8 cellular contexts compared by ENCODE assay signal in genomic region chr3:187737401-187738088, GRCh38. TPM values are rescaled to one million over a fixed set of nuclear protein-coding genes. Genes with fewer than 3 reads are reported as not detected.
DNase-seq lines count a peak whose midpoint lies in the region; ATAC-seq and TF ChIP-seq lines count a peak whose summit lies in the region.

No MANE protein-coding gene starts in this region.

- peak overlapping the region; percentile 94 for H3K4me2 ChIP-seq in Loucy (ENCODE audit: low read depth, low read length, poor library complexity, severe bottlenecking)

- peaks cover 24% of the 10 kb centered on the region; the same call in 1 of the 2 replicates for H3K36me3 ChIP-seq in Loucy (ENCODE audit: insufficient read depth, low read length)
- no peaks in the 10 kb centered on the region for H3K36me3 ChIP-seq in mucosa of descending colon (ENCODE audit: low read depth)

- no peaks in the 10 kb centered on the region for H3F3A ChIP-seq in Loucy (ENCODE audit: low read depth)

- H3K27me3 ChIP-seq in CD4-positive, alpha-beta T cell (ENCODE audit: control insufficient read depth, insufficient read depth, low read length) = no peaks in the 10 kb centered on the region
- H3K27me3 ChIP-seq in Loucy (ENCODE audit: insufficient read depth, low read length, poor library complexity, severe bottlenecking) = no peaks in the 10 kb centered on the region

- intact Hi-C loops in CD4-positive, alpha-beta T cell (cut with DNase I, micrococcal nuclease) = loop anchor here in 1 of 2 experiments (1.0 to 5.0 kb wide), 2 partner anchors 1411 to 1895 kb away; partner anchors contain the start of gene TP63
- intact Hi-C loops in mucosa of descending colon (cut with DNase I, micrococcal nuclease) = no loop called here

- H3K9ac ChIP-seq in Loucy (ENCODE audit: low read depth, low read length, poor library complexity, severe bottlenecking) = peak overlapping the region; percentile 91

- no peak for TF ChIP-seq POLR2A in erythroblast (IDR thresholded peaks at IDR 0.05; ENCODE audit: low read length)

- H3K9me3 ChIP-seq in CD4-positive, alpha-beta T cell (ENCODE audit: control insufficient read depth, low read length) = no peaks in the 10 kb centered on the region
- H3K9me3 ChIP-seq in Loucy (ENCODE audit: insufficient read depth, low read depth, low read length) (no peaks in the 10 kb centered on the region), mucosa of descending colon (no peaks in the 10 kb centered on the region)

- POLR2A ChIA-PET in CD4-positive, alpha-beta T cell (lab: Charles Lee) = interaction anchor here (1.5 to 4.2 kb wide), 10 partner anchors 8 to 1407 kb away, joined by 4 to 54 read pairs (median 12); partner anchors contain the start of genes BCL6, LPP and RTP4

- peaks cover 89% of the 10 kb centered on the region for H3K79me2 ChIP-seq in Loucy (ENCODE audit: insufficient read depth, low read length)

- H4K20me1 ChIP-seq in Loucy (ENCODE audit: insufficient read depth, low read length, poor library complexity, severe bottlenecking) = peaks cover 69% of the 10 kb centered on the region

- H3K27ac Mint-ChIP-seq in CD4-positive, alpha-beta T cell = peak overlapping the region; percentile 99
- peak overlapping the region; percentile 92 for H3K27ac Mint-ChIP-seq in stimulated activated naive CD8-positive, alpha-beta T cell treated with anti-CD3 and anti-CD28 coated beads, Interleukin-15, Interleukin-2, amounts not matched to agents 100 ng/mL and 50 ng/mL, for 24 hours

- H3K9me3 Mint-ChIP-seq in CD4-positive, alpha-beta T cell = no peaks in the 10 kb centered on the region
- no peaks in the 10 kb centered on the region for H3K9me3 Mint-ChIP-seq in stimulated activated naive CD8-positive, alpha-beta T cell treated with anti-CD3 and anti-CD28 coated beads, Interleukin-15, Interleukin-2, amounts not matched to agents 100 ng/mL and 50 ng/mL, for 24 hours

- H3K4me3 Mint-ChIP-seq in CD4-positive, alpha-beta T cell = peak overlapping the region; percentile 100
- H3K4me3 Mint-ChIP-seq in stimulated activated naive CD8-positive, alpha-beta T cell treated with anti-CD3 and anti-CD28 coated beads, Interleukin-15, Interleukin-2, amounts not matched to agents 100 ng/mL and 50 ng/mL, for 24 hours = peak overlapping the region; percentile 92

- peak overlapping the region; percentile 96 for H3K4me3 ChIP-seq in Loucy (ENCODE audit: low read length, poor library complexity, severe bottlenecking)
- H3K4me3 ChIP-seq in mucosa of descending colon = peak overlapping the region; percentile 15

- DNase-seq in CD4-positive, alpha-beta T cell = peak in 3 of 10 experiments; percentile 12 to 31 (median 27)
- DNase-seq in activated T-cell treated with anti-CD3 and anti-CD28 coated beads for 24 hours (ENCODE audit: low read depth) (peak; percentile 41), erythroblast (lab: John Stamatoyannopoulos, UW) (peak; percentile 23 to 57), mucosa of descending colon (peak; percentile 78 to 87 (median 83)), NCI-H1048 (lab: John Stamatoyannopoulos, UW) (no peak)

- no peaks in the 10 kb centered on the region for H3K9me2 ChIP-seq in Loucy (replicated peaks; ENCODE audit: low read depth, low read length)

- peaks cover 59% of the 10 kb centered on the region for H3K4me1 ChIP-seq in Loucy (ENCODE audit: insufficient read depth, low read length, poor library complexity, severe bottlenecking)
- peaks cover 18% of the 10 kb centered on the region for H3K4me1 ChIP-seq in mucosa of descending colon (ENCODE audit: low read depth)

- H3K36me3 Mint-ChIP-seq in CD4-positive, alpha-beta T cell (ENCODE audit: low read depth) = peaks cover 34% of the 10 kb centered on the region
- peaks cover 12% of the 10 kb centered on the region for H3K36me3 Mint-ChIP-seq in stimulated activated naive CD8-positive, alpha-beta T cell treated with anti-CD3 and anti-CD28 coated beads, Interleukin-15, Interleukin-2, amounts not matched to agents 100 ng/mL and 50 ng/mL, for 24 hours (ENCODE audit: low read depth)

- no peak for ATAC-seq in CD4-positive, alpha-beta T cell (ENCODE audit: poor library complexity)
- ATAC-seq in mucosa of descending colon (peak; percentile 50), GM18517 (IDR thresholded peaks at IDR 0.05; ENCODE audit: unreplicated experiment) (no peak)

- no peak overlapping the region for H3K27ac ChIP-seq in CD4-positive, alpha-beta T cell (ENCODE audit: low read depth, low read length)

- peaks cover 45% of the 10 kb centered on the region for H3K4me1 Mint-ChIP-seq in CD4-positive, alpha-beta T cell (ENCODE audit: low read depth)
- peaks cover 60% of the 10 kb centered on the region for H3K4me1 Mint-ChIP-seq in stimulated activated naive CD8-positive, alpha-beta T cell treated with anti-CD3 and anti-CD28 coated beads, Interleukin-15, Interleukin-2, amounts not matched to agents 100 ng/mL and 50 ng/mL, for 24 hours (ENCODE audit: low read depth)

- no peaks in the 10 kb centered on the region for H3K27me3 Mint-ChIP-seq in CD4-positive, alpha-beta T cell
- H3K27me3 Mint-ChIP-seq in stimulated activated naive CD8-positive, alpha-beta T cell treated with anti-CD3 and anti-CD28 coated beads, Interleukin-15, Interleukin-2, amounts not matched to agents 100 ng/mL and 50 ng/mL, for 24 hours = no peaks in the 10 kb centered on the region

- CTCF ChIA-PET in CD4-positive, alpha-beta T cell (lab: Charles Lee) = interaction anchor here (0.6 to 4.4 kb wide), 10 partner anchors 248 to 1706 kb away, joined by 3 to 80 read pairs (median 4); no protein-coding TSS in a partner anchor

- no peak overlapping the region for H2AFZ ChIP-seq in Loucy (ENCODE audit: low read length)

- TF ChIP-seq CTCF in CD4-positive, alpha-beta T cell (IDR thresholded peaks at IDR 0.05) = no peak
- no peak for TF ChIP-seq CTCF in Loucy (conservative IDR thresholded peaks at IDR 0.05; ENCODE audit: low read length)
- TF ChIP-seq CTCF in mucosa of descending colon (IDR thresholded peaks at IDR 0.05) = no peak

RNA-seq across cellular contexts. Expression of gene BCL6, which starts 7.7 kb away (rescaled TPM):
- total RNA-seq in CD4-positive, alpha-beta T cell = 10 to 100 TPM; 76.6 to 79.6 TPM
- 100 to 1,000 TPM in 1 of 3 donors, 10 to 100 TPM in 2; 10.9 to 133 (median 23.8) TPM for total RNA-seq in mucosa of descending colon

RNA-seq across cellular contexts. Expression of gene RTP2, which starts 35.2 kb away (rescaled TPM):
- not detected for total RNA-seq in CD4-positive, alpha-beta T cell
- total RNA-seq in mucosa of descending colon = not detected
